Comparison of ENCODE assay signal across 18 cellular contexts in genomic region chr18:8979258-8979988, GRCh38.
A peak's percentile ranks its signal among the peaks of the same experiment; 100 is the strongest.
DNase-seq lines count a peak whose midpoint lies in the region; ATAC-seq, FAIRE-seq and TF ChIP-seq lines count a peak whose summit lies in the region.
"Had no signal": no experiment of that assay in that cellular context is flagged by ENCODE, and none has a peak within 500 bp of the region (broad histone marks: within the 10 kb centered on the region; RNA-seq: fewer than 3 reads in every experiment).

No MANE protein-coding gene starts in this region.

- no TSS peak for BruUV-seq in HCT116 (replicated peaks; lab: Mats Ljungman, UMichigan)
- BruUV-seq in GM12878 (replicated peaks; lab: Mats Ljungman, UMichigan): no TSS peak

- H3K36me3 ChIP-seq in BLaER1: no peaks in the 10 kb centered on the region
- H3K36me3 ChIP-seq in HCT116 (ENCODE audit: control insufficient read depth in 1 of 2, insufficient read depth in 2 of 2, low read length in 2 of 2): no peaks in the 10 kb centered on the region
- no peaks in the 10 kb centered on the region for H3K36me3 ChIP-seq in GM12878 (ENCODE audit: control insufficient read depth in 2 of 2, insufficient read depth in 2 of 2, low read length in 1 of 2)

- H3K27me3 ChIP-seq in BLaER1 (no peaks in the 10 kb centered on the region), HCT116 (ENCODE audit: insufficient read depth, low read length) (no peaks in the 10 kb centered on the region), GM12878 (replicated peaks in 1 of 2; ENCODE audit: control insufficient read depth in 2 of 2, insufficient read depth in 2 of 2, low read length in 1 of 2) (no peaks in the 10 kb centered on the region)

- FAIRE-seq in GM12878 (lab: Jason Lieb, UNC): no peak
- FAIRE-seq: HepG2 had no signal

- H3K9me3 Mint-ChIP-seq in progenitor cell of endocrine pancreas (ENCODE audit: low read depth): peaks cover 7% of the 10 kb centered on the region
- no peaks in the 10 kb centered on the region for H3K9me3 Mint-ChIP-seq in activated CD4-positive, alpha-beta memory T cell treated with anti-CD3 and anti-CD28 coated beads, Interleukin-2, amount 10 ng/mL, durations not matched to agents 7 days and 5 days

- H4K20me1 ChIP-seq in BLaER1 (no peaks in the 10 kb centered on the region), HCT116 (ENCODE audit: insufficient read depth) (no peaks in the 10 kb centered on the region), GM12878 (ENCODE audit: control insufficient read depth, insufficient read depth) (no peaks in the 10 kb centered on the region)

- H3K9me2 ChIP-seq in HCT116 (ENCODE audit: insufficient read depth): no peaks in the 10 kb centered on the region

- H3K4me3 ChIP-seq in BLaER1 (no peak overlapping the region), HCT116 (replicated peaks in 1 of 2; ENCODE audit: low read depth in 1 of 2, low read length in 2 of 2) (no peak overlapping the region), GM12878 (no peak overlapping the region), lower leg skin (ENCODE audit: low read depth, poor library complexity, severe bottlenecking) (no peak overlapping the region)
- H3K4me3 ChIP-seq: GM23338 had no signal

- H3K27ac Mint-ChIP-seq in progenitor cell of endocrine pancreas: peak overlapping the region; percentile 11
- H3K27ac Mint-ChIP-seq in activated CD4-positive, alpha-beta memory T cell treated with anti-CD3 and anti-CD28 coated beads, Interleukin-2, amount 10 ng/mL, durations not matched to agents 7 days and 5 days: no peak overlapping the region
- H3K27ac Mint-ChIP-seq: CD14-positive monocyte, GM23338 had no signal

- CTCF ChIA-PET in HCT116 (lab: Charles Lee) (interaction anchor here (1.6 kb wide), 1 partner anchor 179 kb away, joined by 5 read pairs; no protein-coding TSS in a partner anchor), GM12878 (lab: Yijun Ruan, JAX) (interaction anchor here (1.0 to 1.4 kb wide), 3 partner anchors 8 to 589 kb away, joined by 3 to 5 read pairs (median 3); no protein-coding TSS in a partner anchor)
- CTCF ChIA-PET in activated CD4-positive, alpha-beta memory T cell treated with anti-CD3 and anti-CD28 coated beads, Interleukin-2, amount 10 ng/mL, durations not matched to agents 7 days and 5 days (lab: Charles Lee): interaction anchor here (1.7 to 1.8 kb wide), 2 partner anchors 8 to 283 kb away, joined by 5 read pairs; no protein-coding TSS in a partner anchor

- in situ Hi-C loops in GM12878 (cut with MboI): loop anchor here (25.0 kb wide), 1 partner anchor 492 kb away; no protein-coding TSS in a partner anchor

- SMC1A ChIA-PET in GM12878 (lab: Charles Lee; ENCODE audit: uncharacterized antibody, unreplicated experiment): interaction anchor here (1.5 kb wide), 1 partner anchor 12 kb away, joined by 4 read pairs; no protein-coding TSS in a partner anchor

- H3K79me2 ChIP-seq in HCT116 (ENCODE audit: insufficient read depth, low read length): no peaks in the 10 kb centered on the region
- H3K79me2 ChIP-seq in GM12878 (ENCODE audit: control insufficient read depth, insufficient read depth, low read length): no peaks in the 10 kb centered on the region

- H3K4me1 ChIP-seq in BLaER1: peaks cover 87% of the 10 kb centered on the region
- H3K4me1 ChIP-seq in HCT116 (ENCODE audit: control insufficient read depth in 1 of 2, insufficient read depth in 2 of 2, low read length in 2 of 2): peaks cover 0 to 7% of the 10 kb centered on the region in 2 experiments; a peak in 1 of 4 replicates
- H3K4me1 ChIP-seq in GM12878 (ENCODE audit: control insufficient read depth, insufficient read depth, low read length): no peaks in the 10 kb centered on the region

- TF ChIP-seq POLR2A in HCT116 (IDR thresholded peaks at IDR 0.05; ENCODE audit: borderline replicate concordance, extremely low read depth, insufficient read depth, insufficient read length) (no peak), GM12878 (IDR thresholded peaks at IDR 0.05; ENCODE audit: low read depth, low read length) (no peak), lower leg skin (IDR thresholded peaks at IDR 0.05) (no peak)

- POLR2A ChIA-PET in HCT116 (lab: Charles Lee) (no interaction called here), GM12878 (lab: Charles Lee) (no interaction called here)
- POLR2A ChIA-PET in activated CD4-positive, alpha-beta memory T cell treated with anti-CD3 and anti-CD28 coated beads, Interleukin-2, amount 10 ng/mL, durations not matched to agents 7 days and 5 days (lab: Charles Lee): no interaction called here

- H3K27ac ChIP-seq in BLaER1 (no peak overlapping the region), HCT116 (ENCODE audit: low read depth, low read length) (no peak overlapping the region), GM12878 (ENCODE audit: control insufficient read depth, insufficient read depth) (no peak overlapping the region)

- WGBS in GM12878 (ENCODE audit: insufficient coverage, insufficient replicate concordance, low lambda C conversion rate, missing lambda C conversion rate): 16% methylated on average over 3 of the region's 3 CpGs
- 89 to 92% methylated on average over 3 of the region's 3 CpGs for WGBS in lower leg skin, 2 donors

- H3K4me2 ChIP-seq in BLaER1 (peak overlapping the region; percentile 72), HCT116 (ENCODE audit: low read length) (no peak overlapping the region), GM12878 (ENCODE audit: control insufficient read depth, insufficient read depth) (no peak overlapping the region)

- H3K4me3 Mint-ChIP-seq in progenitor cell of endocrine pancreas (ENCODE audit: low read depth): no peak overlapping the region
- no peak overlapping the region for H3K4me3 Mint-ChIP-seq in activated CD4-positive, alpha-beta memory T cell treated with anti-CD3 and anti-CD28 coated beads, Interleukin-2, amount 10 ng/mL, durations not matched to agents 7 days and 5 days
- H3K4me3 Mint-ChIP-seq: CD14-positive monocyte, GM23338 had no signal

- no peak for TF ChIP-seq EP300 in GM12878 (IDR thresholded peaks at IDR 0.05; ENCODE audit: borderline replicate concordance in 1 of 2, control insufficient read depth in 1 of 2, low read depth in 2 of 2, low read length in 2 of 2)

- peaks cover 26% of the 10 kb centered on the region for H3K4me1 Mint-ChIP-seq in progenitor cell of endocrine pancreas (ENCODE audit: low read depth)
- H3K4me1 Mint-ChIP-seq in activated CD4-positive, alpha-beta memory T cell treated with anti-CD3 and anti-CD28 coated beads, Interleukin-2, amount 10 ng/mL, durations not matched to agents 7 days and 5 days: no peaks in the 10 kb centered on the region
- H3K4me1 Mint-ChIP-seq: CD14-positive monocyte had no signal

- H3K9me3 ChIP-seq in BLaER1: peaks cover 2% of the 10 kb centered on the region
- H3K9me3 ChIP-seq in HCT116 (ENCODE audit: control insufficient read depth in 1 of 2, insufficient read depth in 1 of 2, low read depth in 1 of 2, low read length in 2 of 2): no peaks in the 10 kb centered on the region
- H3K9me3 ChIP-seq in GM12878 (replicated peaks; ENCODE audit: control insufficient read depth, insufficient read depth, low read length): no peaks in the 10 kb centered on the region

- no peaks in the 10 kb centered on the region for H3K27me3 Mint-ChIP-seq in progenitor cell of endocrine pancreas
- H3K27me3 Mint-ChIP-seq in activated CD4-positive, alpha-beta memory T cell treated with anti-CD3 and anti-CD28 coated beads, Interleukin-2, amount 10 ng/mL, durations not matched to agents 7 days and 5 days: peaks cover 6% of the 10 kb centered on the region

- no peaks in the 10 kb centered on the region for H3K36me3 Mint-ChIP-seq in progenitor cell of endocrine pancreas (ENCODE audit: insufficient read depth)
- no peaks in the 10 kb centered on the region for H3K36me3 Mint-ChIP-seq in activated CD4-positive, alpha-beta memory T cell treated with anti-CD3 and anti-CD28 coated beads, Interleukin-2, amount 10 ng/mL, durations not matched to agents 7 days and 5 days (ENCODE audit: low read depth)
- H3K36me3 Mint-ChIP-seq: CD14-positive monocyte had no signal

- no peak for ATAC-seq in HCT116
- no peak for ATAC-seq in GM12878
- no peak for ATAC-seq in GM19328 (IDR thresholded peaks at IDR 0.05; ENCODE audit: unreplicated experiment)
- ATAC-seq: GM23338, HepG2 had no signal

- TF ChIP-seq RAD21 in HCT116 (IDR thresholded peaks at IDR 0.05; ENCODE audit: low read depth) (no peak), GM12878 (IDR thresholded peaks at IDR 0.05; ENCODE audit: insufficient read depth, low read depth, low read length) (no peak)

- intact Hi-C loops in HCT116 (cut with micrococcal nuclease) (no loop called here), GM12878 (cut with micrococcal nuclease; ENCODE audit: unreplicated experiment) (no loop called here), lower leg skin (cut with DNase I; ENCODE audit: low total_unique reads) (no loop called here)

- no peak for TF ChIP-seq CTCF in HCT116 (IDR thresholded peaks at IDR 0.05 in 2 of 3, conservative IDR thresholded peaks at IDR 0.05 in 1 of 3; ENCODE audit: borderline replicate concordance in 1 of 3, insufficient read depth in 1 of 3, low read depth in 2 of 3, low read length in 2 of 3)
- no peak for TF ChIP-seq CTCF in GM12878 (IDR thresholded peaks at IDR 0.05 in 2 of 3, conservative IDR thresholded peaks at IDR 0.05 in 1 of 3; ENCODE audit: control insufficient read depth in 2 of 3, extremely low read depth in 1 of 3, insufficient read depth in 1 of 3, low read depth in 3 of 3, low read length in 3 of 3)
- no peak for TF ChIP-seq CTCF in progenitor cell of endocrine pancreas (IDR thresholded peaks at IDR 0.05; ENCODE audit: unreplicated experiment)
- TF ChIP-seq CTCF in lower leg skin (IDR thresholded peaks at IDR 0.05): no peak

- H2AFZ ChIP-seq in HCT116 (ENCODE audit: low read depth, low read length, poor library complexity, severe bottlenecking) (peak overlapping the region; percentile 18), GM12878 (ENCODE audit: control insufficient read depth, low read depth, low read length) (no peak overlapping the region)

- DNase-seq in HCT116 (ENCODE audit: low read depth, low spot score) (no peak), GM12878 (ENCODE audit: low read depth, low spot score) (no peak), progenitor cell of endocrine pancreas (ENCODE audit: low spot score, unreplicated experiment) (no peak), lower leg skin (ENCODE audit: low spot score in 2 of 2) (no peak), kidney glomerular epithelial cell (lab: John Stamatoyannopoulos, UW) (no peak)
- DNase-seq in activated CD4-positive, alpha-beta memory T cell treated with anti-CD3 and anti-CD28 coated beads, Interleukin-2, amount 10 ng/mL, durations not matched to agents 7 days and 5 days: no peak
- DNase-seq: COR-L47, DMS53, MM.1S, NCI-H1092 treated with DMSO at 0.1 percent for 48 hours, NCI-H2081 treated with DMSO at 0.1 percent for 48 hours, NCI-H2227 treated with DMSO at 0.1 percent for 48 hours, NCI-H524 treated with DMSO at 0.1 percent for 48 hours had no signal

- RAD21 ChIA-PET in HCT116 (lab: Charles Lee; ENCODE audit: low non-redundant PET in 1 of 2, low total read pairs in 2 of 2, uncharacterized antibody in 2 of 2, unreplicated experiment in 2 of 2): no interaction called here
- RAD21 ChIA-PET in GM12878 (lab: Charles Lee; ENCODE audit: unreplicated experiment): interaction anchor here (0.8 kb wide), 1 partner anchor 8 kb away, joined by 3 read pairs; no protein-coding TSS in a partner anchor

- H3K9ac ChIP-seq in BLaER1: no peak overlapping the region
- H3K9ac ChIP-seq in HCT116 (ENCODE audit: low read length): no peak overlapping the region
- no peak overlapping the region for H3K9ac ChIP-seq in GM12878 (ENCODE audit: control insufficient read depth, insufficient read depth, low read length)
